Comparison of ENCODE assay signal across 28 cellular contexts in the genomic region with DNA sequence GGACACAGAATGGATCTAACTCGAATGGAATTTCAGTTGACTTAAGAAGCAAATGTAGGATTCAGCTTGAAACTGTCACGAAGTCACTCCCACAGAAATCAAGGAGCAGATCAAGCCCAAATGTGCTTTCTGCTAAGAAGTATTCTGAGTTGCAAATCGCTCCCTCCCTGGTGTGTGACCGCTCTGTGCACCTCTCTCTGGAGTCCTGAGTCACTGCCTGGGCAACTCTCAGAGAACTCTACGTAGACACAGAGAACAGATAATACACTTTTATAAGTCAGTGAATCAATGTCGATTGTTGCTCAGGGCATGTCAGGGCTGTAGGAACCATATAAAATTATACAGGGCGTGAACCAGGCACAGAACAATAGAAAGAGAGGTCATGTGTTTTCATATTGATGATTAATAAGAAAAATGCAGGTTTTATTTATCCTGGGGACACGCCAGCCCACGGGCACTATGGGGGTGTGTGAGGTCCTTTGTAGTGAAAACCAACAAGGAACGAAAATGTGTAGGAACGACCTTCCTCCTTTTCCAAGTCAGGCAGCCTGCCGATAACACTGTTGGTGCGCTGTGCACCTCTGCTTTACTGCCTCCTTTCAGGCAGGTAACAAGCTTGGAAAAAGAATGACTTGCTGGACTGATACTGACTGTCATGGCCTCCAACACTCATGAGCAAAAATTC.
DNase-seq lines count a peak whose midpoint lies in the region; ATAC-seq and TF ChIP-seq lines count a peak whose summit lies in the region.
"Had no signal": no experiment of that assay in that cellular context is flagged by ENCODE, and none has a peak within 500 bp of the region (broad histone marks: within the 10 kb centered on the region; RNA-seq: fewer than 3 reads in every experiment).

No MANE protein-coding gene starts in this region.

- no peaks in the 10 kb centered on the region for H3K9me3 Mint-ChIP-seq in activated CD4-positive, alpha-beta T cell treated with anti-CD3 and anti-CD28 coated beads, Interleukin-2, amount 10 ng/mL, durations not matched to agents 7 days and 5 days
- H3K9me3 Mint-ChIP-seq: activated B cell treated with CpG ODN at 0.5 μM for 24 hours; activated naive CD4-positive, alpha-beta T cell treated with anti-CD3 and anti-CD28 coated beads for 36 hours; activated T-cell treated with anti-CD3 and anti-CD28 coated beads, Interleukin-2, amount 50 U/mL, for 24 hours; central memory CD8-positive, alpha-beta T cell had no signal

- ATAC-seq in mucosa of descending colon: peak; percentile 71
- ATAC-seq: A549 had no signal

- TF ChIP-seq CTCF in AG10803 (conservative IDR thresholded peaks at IDR 0.05; ENCODE audit: low read length) (no peak), epithelial cell of esophagus (IDR thresholded peaks at IDR 0.05; ENCODE audit: insufficient read depth, low read depth, low read length, missing control alignments) (no peak), mucosa of descending colon (IDR thresholded peaks at IDR 0.05) (no peak)

- intact Hi-C loops in mucosa of descending colon (cut with DNase I, micrococcal nuclease): no loop called here

- H3K4me3 Mint-ChIP-seq in activated CD4-positive, alpha-beta T cell treated with anti-CD3 and anti-CD28 coated beads, Interleukin-2, amount 10 ng/mL, durations not matched to agents 7 days and 5 days: no peak overlapping the region
- H3K4me3 Mint-ChIP-seq: activated B cell treated with CpG ODN at 0.5 μM for 24 hours; activated naive CD4-positive, alpha-beta T cell treated with anti-CD3 and anti-CD28 coated beads for 36 hours; activated T-cell treated with anti-CD3 and anti-CD28 coated beads, Interleukin-2, amount 50 U/mL, for 24 hours; central memory CD8-positive, alpha-beta T cell had no signal

- no peak overlapping the region for H3K27ac Mint-ChIP-seq in activated CD4-positive, alpha-beta T cell treated with anti-CD3 and anti-CD28 coated beads, Interleukin-2, amount 10 ng/mL, durations not matched to agents 7 days and 5 days
- H3K27ac Mint-ChIP-seq: activated B cell treated with CpG ODN at 0.5 μM for 24 hours; activated naive CD4-positive, alpha-beta T cell treated with anti-CD3 and anti-CD28 coated beads for 36 hours; activated T-cell treated with anti-CD3 and anti-CD28 coated beads, Interleukin-2, amount 50 U/mL, for 24 hours had no signal

- no peaks in the 10 kb centered on the region for H3K36me3 ChIP-seq in mucosa of descending colon (ENCODE audit: low read depth)
- H3K36me3 ChIP-seq: Peyer's patch had no signal

- no peaks in the 10 kb centered on the region for H3K4me1 Mint-ChIP-seq in activated CD4-positive, alpha-beta T cell treated with anti-CD3 and anti-CD28 coated beads, Interleukin-2, amount 10 ng/mL, durations not matched to agents 7 days and 5 days
- H3K4me1 Mint-ChIP-seq: activated B cell treated with CpG ODN at 0.5 μM for 24 hours; central memory CD8-positive, alpha-beta T cell had no signal

- DNase-seq in AG10803 (ENCODE audit: low read depth): peak; percentile 49
- DNase-seq in HT-29 (ENCODE audit: low spot score): peak; percentile 48
- peak; percentile 52 for DNase-seq in epithelial cell of esophagus (ENCODE audit: low read depth)
- no peak for DNase-seq in mucosa of descending colon
- no peak for DNase-seq in activated CD4-positive, alpha-beta T cell treated with anti-CD3 and anti-CD28 coated beads, Interleukin-2, amount 10 ng/mL, durations not matched to agents 7 days and 5 days
- no peak for DNase-seq in cerebellum (ENCODE audit: low spot score)
- DNase-seq in DMS79 (lab: John Stamatoyannopoulos, UW): no peak
- DNase-seq in activated CD4-positive, alpha-beta T cell treated with anti-CD3 and anti-CD28 coated beads, Interleukin-2, amount 50 U/mL, for 1 hour: no peak
- DNase-seq: activated B cell treated with CpG ODN at 0.5 μM for 24 hours; activated naive CD4-positive, alpha-beta T cell treated with anti-CD3 and anti-CD28 coated beads for 36 hours; activated T-cell treated with anti-CD3 and anti-CD28 coated beads, Interleukin-2, amount 50 U/mL, for 24 hours; aorta; effector memory CD4-positive, alpha-beta T cell; foreskin melanocyte; H7; hippocampal formation; islet precursor cell; Karpas-422; NCI-H1092; NCI-H2081; NCI-H510A; NK-92 treated with Interleukin-12 subunit alpha and Interleukin-12 subunit beta, amount 100 ng/mL, for 24 hours; occipital lobe; Peyer's patch had no signal

- no peaks in the 10 kb centered on the region for H3K36me3 Mint-ChIP-seq in activated CD4-positive, alpha-beta T cell treated with anti-CD3 and anti-CD28 coated beads, Interleukin-2, amount 10 ng/mL, durations not matched to agents 7 days and 5 days (ENCODE audit: low read depth)

- CTCF ChIA-PET in activated CD4-positive, alpha-beta T cell treated with anti-CD3 and anti-CD28 coated beads, Interleukin-2, amount 10 ng/mL, durations not matched to agents 7 days and 5 days (lab: Charles Lee): no interaction called here

- no peaks in the 10 kb centered on the region for H3K4me1 ChIP-seq in mucosa of descending colon (ENCODE audit: low read depth)
- H3K4me1 ChIP-seq: A549, Peyer's patch had no signal

- peaks cover 12% of the 10 kb centered on the region for H3K27me3 Mint-ChIP-seq in activated CD4-positive, alpha-beta T cell treated with anti-CD3 and anti-CD28 coated beads, Interleukin-2, amount 10 ng/mL, durations not matched to agents 7 days and 5 days

- POLR2A ChIA-PET in activated CD4-positive, alpha-beta T cell treated with anti-CD3 and anti-CD28 coated beads, Interleukin-2, amount 10 ng/mL, durations not matched to agents 7 days and 5 days (lab: Charles Lee): no interaction called here

- H3K4me3 ChIP-seq in AG10803 (ENCODE audit: low read length): no peak overlapping the region
- no peak overlapping the region for H3K4me3 ChIP-seq in epithelial cell of esophagus (ENCODE audit: low read length)
- no peak overlapping the region for H3K4me3 ChIP-seq in mucosa of descending colon
- H3K4me3 ChIP-seq: A549, lung, Peyer's patch, SK-N-MC had no signal

- no peaks in the 10 kb centered on the region for H3K9me3 ChIP-seq in mucosa of descending colon
- H3K9me3 ChIP-seq: A549, Peyer's patch had no signal

Comparison
In these comparisons a context has a peak if more than half of its experiments do, and no peak if none do; other contexts are left out.
1. DNase-seq: peak in AG10803 (single experiment), HT-29 (single experiment) and epithelial cell of esophagus (single experiment); none in mucosa of descending colon (0 of 3), activated CD4-positive, alpha-beta T cell treated with anti-CD3 and anti-CD28 coated beads, Interleukin-2, amount 10 ng/mL, durations not matched to agents 7 days and 5 days (single experiment), cerebellum (single experiment), DMS79 (single experiment) and activated CD4-positive, alpha-beta T cell treated with anti-CD3 and anti-CD28 coated beads, Interleukin-2, amount 50 U/mL, for 1 hour (single experiment).